Comparison of ENCODE assay signal across 14 cellular contexts in genomic region chr16:84303023-84303422, GRCh38. TPM values are rescaled to one million over a fixed set of nuclear protein-coding genes. Genes with fewer than 3 reads are reported as not detected.
DNase-seq lines count a peak whose midpoint lies in the region; ATAC-seq and TF ChIP-seq lines count a peak whose summit lies in the region.
"Had no signal": no experiment of that assay in that cellular context is flagged by ENCODE, and none has a peak within 500 bp of the region (broad histone marks: within the 10 kb centered on the region; RNA-seq: fewer than 3 reads in every experiment).

No MANE protein-coding gene starts in this region.

- no peak overlapping the region for H3K4me3 Mint-ChIP-seq in activated T-helper 2 cell treated with anti-CD3 and anti-CD28 coated beads, Interferon-gamma antibody, Interleukin-2, Interleukin-4, amounts not matched to agents 10 μg/mL and 5 μg/mL and 100 μg/mL, durations not matched to agents 14 hours and 24 hours and 36 hours (ENCODE audit: low read depth)
- H3K4me3 Mint-ChIP-seq: T-helper 1 cell treated with Interleukin-12 subunit alpha and Interleukin-12 subunit beta and Interleukin-4 antibody, amounts not matched to agents 30 μg/mL and 1 μg/mL, for 36 hours; type B pancreatic cell had no signal

- H3K9me3 Mint-ChIP-seq in activated T-helper 2 cell treated with anti-CD3 and anti-CD28 coated beads, Interferon-gamma antibody, Interleukin-2, Interleukin-4, amounts not matched to agents 10 μg/mL and 5 μg/mL and 100 μg/mL, durations not matched to agents 14 hours and 24 hours and 36 hours = no peaks in the 10 kb centered on the region
- H3K9me3 Mint-ChIP-seq: T-helper 1 cell treated with Interleukin-12 subunit alpha and Interleukin-12 subunit beta and Interleukin-4 antibody, amounts not matched to agents 30 μg/mL and 1 μg/mL, for 36 hours; type B pancreatic cell had no signal

- POLR2A ChIA-PET in AG04449 (lab: Yijun Ruan, JAX) = no interaction called here

- DNase-seq in AG04449 (ENCODE audit: low read depth, low spot score) (peak; percentile 76), RPMI7951 (ENCODE audit: low read depth) (peak; percentile 50), globus pallidus (ENCODE audit: low spot score) (peak; percentile 55), putamen (ENCODE audit: low spot score) (peak; percentile 64), NCI-H2227 (lab: John Stamatoyannopoulos, UW; ENCODE audit: unreplicated experiment) (no peak), NOMO-1 (lab: John Stamatoyannopoulos, UW; ENCODE audit: unreplicated experiment in 2 of 2) (no peak)
- DNase-seq in activated T-helper 2 cell treated with anti-CD3 and anti-CD28 coated beads, Interferon-gamma antibody, Interleukin-2, Interleukin-4, amounts not matched to agents 10 μg/mL and 5 μg/mL and 100 μg/mL, durations not matched to agents 14 hours and 24 hours and 36 hours (ENCODE audit: low spot score) = no peak
- DNase-seq: activated CD4-positive, alpha-beta T cell treated with anti-CD3 and anti-CD28 coated beads for 4 hours; brain microvascular endothelial cell; MM.1S had no signal

- intact Hi-C loops in activated T-helper 2 cell treated with anti-CD3 and anti-CD28 coated beads, Interferon-gamma antibody, Interleukin-2, Interleukin-4, amounts not matched to agents 10 μg/mL and 5 μg/mL and 100 μg/mL, durations not matched to agents 14 hours and 24 hours and 36 hours (cut with micrococcal nuclease) = no loop called here

- CTCF ChIA-PET in AG04449 (lab: Yijun Ruan, JAX) = interaction anchor here (1.7 kb wide), 1 partner anchor 26 kb away, joined by 5 read pairs; no protein-coding TSS in a partner anchor

- no peaks in the 10 kb centered on the region for H3K4me1 Mint-ChIP-seq in activated T-helper 2 cell treated with anti-CD3 and anti-CD28 coated beads, Interferon-gamma antibody, Interleukin-2, Interleukin-4, amounts not matched to agents 10 μg/mL and 5 μg/mL and 100 μg/mL, durations not matched to agents 14 hours and 24 hours and 36 hours (ENCODE audit: low read depth)

- no peak overlapping the region for H3K27ac Mint-ChIP-seq in activated T-helper 2 cell treated with anti-CD3 and anti-CD28 coated beads, Interferon-gamma antibody, Interleukin-2, Interleukin-4, amounts not matched to agents 10 μg/mL and 5 μg/mL and 100 μg/mL, durations not matched to agents 14 hours and 24 hours and 36 hours
- H3K27ac Mint-ChIP-seq: T-helper 1 cell treated with Interleukin-12 subunit alpha and Interleukin-12 subunit beta and Interleukin-4 antibody, amounts not matched to agents 30 μg/mL and 1 μg/mL, for 36 hours; type B pancreatic cell had no signal

- H3K27me3 Mint-ChIP-seq in activated T-helper 2 cell treated with anti-CD3 and anti-CD28 coated beads, Interferon-gamma antibody, Interleukin-2, Interleukin-4, amounts not matched to agents 10 μg/mL and 5 μg/mL and 100 μg/mL, durations not matched to agents 14 hours and 24 hours and 36 hours (ENCODE audit: low read depth) = no peaks in the 10 kb centered on the region

- no peak for TF ChIP-seq CTCF in AG04449 (IDR thresholded peaks at IDR 0.05; ENCODE audit: insufficient read depth, low read length, missing control alignments)

- no peaks in the 10 kb centered on the region for H3K36me3 Mint-ChIP-seq in activated T-helper 2 cell treated with anti-CD3 and anti-CD28 coated beads, Interferon-gamma antibody, Interleukin-2, Interleukin-4, amounts not matched to agents 10 μg/mL and 5 μg/mL and 100 μg/mL, durations not matched to agents 14 hours and 24 hours and 36 hours (ENCODE audit: low read depth)
- H3K36me3 Mint-ChIP-seq: type B pancreatic cell had no signal

- no peak overlapping the region for H3K4me3 ChIP-seq in AG04449 (ENCODE audit: low read depth, low read length)
- H3K4me3 ChIP-seq: A549 had no signal

- ATAC-seq in HG02798 (IDR thresholded peaks at IDR 0.05; ENCODE audit: poor library complexity, unreplicated experiment) = no peak
- ATAC-seq: A549 had no signal

RNA-seq across cellular contexts. Expression of gene WFDC1, which starts 8.3 kb away (rescaled TPM):
- total RNA-seq in RPMI7951 (2014; rRNA removed; shearing (Covaris generic)) = not detected in 2 replicates
- total RNA-seq in activated T-helper 2 cell treated with anti-CD3 and anti-CD28 coated beads, Interferon-gamma antibody, Interleukin-2, Interleukin-4, amounts not matched to agents 10 μg/mL and 5 μg/mL and 100 μg/mL, durations not matched to agents 14 hours and 24 hours and 36 hours = not detected in 2 replicates

Comparison
In these comparisons a context has a peak if more than half of its experiments do, and no peak if none do; other contexts are left out.
1. DNase-seq: peak in AG04449 (single experiment), RPMI7951 (single experiment), globus pallidus (single experiment) and putamen (single experiment); none in NCI-H2227 (single experiment), NOMO-1 (0 of 2) and activated T-helper 2 cell treated with anti-CD3 and anti-CD28 coated beads, Interferon-gamma antibody, Interleukin-2, Interleukin-4, amounts not matched to agents 10 μg/mL and 5 μg/mL and 100 μg/mL, durations not matched to agents 14 hours and 24 hours and 36 hours (single experiment).